In genomic region chr3:27729748-27730611, GRCh38 we compare ENCODE assay signal across 1 cellular context.
A peak's percentile ranks its signal among the peaks of the same experiment; 100 is the strongest.
TF ChIP-seq lines count a peak whose summit lies in the region.

No MANE protein-coding gene starts in this region.

TF ChIP-seq in A549, 52 proteins besides CTCF, POLR2A, EP300 and RAD21:
- TF ChIP-seq CEBPB (IDR thresholded peaks at IDR 0.05) (peak; percentile 27 to 39; a peak in 2 of 4 replicates), HDAC2 (IDR thresholded peaks at IDR 0.05) (no peak), POLR2AphosphoS2 (conservative IDR thresholded peaks at IDR 0.05; ENCODE audit: low read length) (no peak)
TF ChIP-seq in A549: peak in this region for 1.
